9 cellular contexts compared by ENCODE assay signal in the genomic region with DNA sequence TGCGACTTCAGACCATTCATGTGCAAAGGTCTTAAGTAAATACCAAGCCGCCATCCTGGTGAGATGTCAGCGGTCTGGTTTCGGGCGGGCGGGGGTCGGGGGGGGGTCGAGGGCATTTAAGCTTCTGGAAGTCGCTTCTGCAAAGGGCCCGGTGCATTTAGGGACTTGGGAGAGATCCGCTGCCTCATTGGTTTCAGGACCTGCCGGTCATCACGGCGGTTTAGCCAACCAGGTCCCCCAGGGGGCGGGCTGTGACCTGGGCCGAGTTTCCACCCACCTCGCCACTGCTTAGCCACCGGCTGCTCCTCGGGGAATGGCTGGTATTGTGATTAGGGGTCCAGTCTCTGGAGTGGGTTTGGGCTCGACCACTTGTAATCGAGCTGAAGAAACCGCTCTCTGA.
DNase-seq lines count a peak whose midpoint lies in the region; ATAC-seq and TF ChIP-seq lines count a peak whose summit lies in the region.
"Had no signal": no experiment of that assay in that cellular context is flagged by ENCODE, and none has a peak within 500 bp of the region (broad histone marks: within the 10 kb centered on the region; RNA-seq: fewer than 3 reads in every experiment).

No MANE protein-coding gene starts in this region.

- ATAC-seq in GM19455 (IDR thresholded peaks at IDR 0.05; ENCODE audit: unreplicated experiment) (no peak), GM18907 (IDR thresholded peaks at IDR 0.05; ENCODE audit: unreplicated experiment) (no peak)

- H3K27ac ChIP-seq in brain microvascular endothelial cell: no peak overlapping the region
- H3K27ac ChIP-seq: epithelial cell of prostate had no signal

- no peak for TF ChIP-seq CTCF in brain microvascular endothelial cell (IDR thresholded peaks at IDR 0.05; ENCODE audit: low read depth, low read length, missing control alignments)

- DNase-seq in GM19240 (ENCODE audit: insufficient read length, low spot score) (peak; percentile 82), NCI-H82 treated with DMSO at 0.1 percent for 48 hours (lab: John Stamatoyannopoulos, UW; ENCODE audit: unreplicated experiment) (peak; percentile 77), brain microvascular endothelial cell (peak; percentile 88), left kidney (ENCODE audit: low read depth, low spot score) (peak; percentile 92), stromal cell of bone marrow (ENCODE audit: low read depth) (peak; percentile 73), UCSD-AML1 (lab: John Stamatoyannopoulos, UW; ENCODE audit: unreplicated experiment) (no peak)

- no peaks in the 10 kb centered on the region for H3K27me3 ChIP-seq in brain microvascular endothelial cell (replicated peaks)

- peak overlapping the region; percentile 20 for H3K4me3 ChIP-seq in brain microvascular endothelial cell (ENCODE audit: low read depth, low read length)

- in situ Hi-C loops in brain microvascular endothelial cell (cut with HindIII; ENCODE audit: low pct_ligation_motif_present, low sequenced_read_pairs): no loop called here

- H3K36me3 ChIP-seq in brain microvascular endothelial cell (replicated peaks): no peaks in the 10 kb centered on the region
